Comparison of ENCODE assay signal across 1 cellular context in genomic region chr3:147945968-147946519, GRCh38.
TF ChIP-seq lines count a peak whose summit lies in the region.

No MANE protein-coding gene starts in this region.

TF ChIP-seq in SK-N-SH, 30 proteins besides CTCF, POLR2A, EP300 and RAD21 (continued from another document):
- no peak for TF ChIP-seq MXI1 (IDR thresholded peaks at IDR 0.05; ENCODE audit: low read depth, low read length)
- TF ChIP-seq FOXJ3 (CRISPR knock-in tag; IDR thresholded peaks at IDR 0.05) = no peak
- 0 out of 2 replicates have a peak, but pooled peaks have one; percentile 29 for TF ChIP-seq SIN3A (IDR thresholded peaks at IDR 0.05; ENCODE audit: borderline replicate concordance, low read depth, low read length)
- TF ChIP-seq EZH2phosphoT487 (IDR thresholded peaks at IDR 0.05; ENCODE audit: borderline replicate concordance, low read depth) = no peak
- TF ChIP-seq ELF1 (IDR thresholded peaks at IDR 0.05) = peak; percentile 5; the same call in 1 of the 2 replicates
- TF ChIP-seq GABPA (IDR thresholded peaks at IDR 0.05; ENCODE audit: low read depth) = no peak
- TF ChIP-seq TCF12 (IDR thresholded peaks at IDR 0.05) = peak; percentile 87
- no peak for TF ChIP-seq RFX5 (IDR thresholded peaks at IDR 0.05; ENCODE audit: low read length)
- no peak for TF ChIP-seq ZBTB33 (IDR thresholded peaks at IDR 0.05; ENCODE audit: borderline replicate concordance, low read depth)
TF ChIP-seq in SK-N-SH: peak in this region for 13.
